8 cellular contexts compared by ENCODE assay signal in the genomic region with DNA sequence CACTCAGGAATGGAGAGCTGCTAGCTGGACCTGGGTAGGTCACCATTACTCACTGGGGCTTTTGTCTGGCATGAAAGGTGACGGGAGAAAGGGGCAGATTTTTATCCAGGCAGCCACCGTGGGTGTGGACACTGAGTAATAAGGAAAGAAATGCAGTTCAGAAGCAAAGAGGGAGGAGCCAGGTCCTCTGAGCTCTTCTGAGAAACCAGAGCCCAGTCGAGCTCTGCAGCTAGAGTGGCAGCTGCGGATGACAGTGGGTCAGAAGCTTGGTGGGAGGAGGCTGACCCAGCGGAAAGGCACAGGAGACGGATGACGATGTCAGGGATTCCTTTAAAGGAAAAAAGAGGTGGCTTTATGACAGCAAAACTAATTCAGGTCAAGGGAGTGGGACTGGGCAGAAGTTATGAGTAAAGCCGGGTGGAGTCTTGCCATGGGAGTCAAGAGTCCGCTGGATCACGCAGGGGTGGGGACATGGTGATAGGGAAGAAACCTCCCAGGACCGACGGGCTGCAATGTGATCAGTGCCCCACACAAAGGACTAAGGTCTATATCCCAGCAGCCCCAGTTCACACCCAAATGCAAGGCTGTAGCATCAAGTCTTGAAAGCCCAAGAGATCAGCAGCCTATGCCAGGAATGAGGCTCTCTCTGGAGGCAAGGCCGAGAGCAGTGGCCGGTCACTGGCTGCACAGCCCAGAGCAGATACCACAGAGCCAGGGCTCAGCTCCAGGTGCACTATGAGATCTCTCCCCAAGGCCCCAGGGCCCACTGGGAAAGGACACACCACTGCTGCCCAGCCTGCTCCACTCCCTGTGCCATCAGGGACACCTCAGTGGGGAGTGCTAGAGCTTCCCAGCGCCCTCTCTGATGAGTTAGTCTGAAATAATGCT. TPM values are rescaled to one million over a fixed set of nuclear protein-coding genes. Genes with fewer than 3 reads are reported as not detected.
DNase-seq lines count a peak whose midpoint lies in the region; ATAC-seq, FAIRE-seq and TF ChIP-seq lines count a peak whose summit lies in the region.

No MANE protein-coding gene starts in this region.

- peaks cover 51% of the 10 kb centered on the region for H3K4me1 ChIP-seq in lower lobe of right lung

- intact Hi-C loops in lower lobe of right lung (cut with DNase I), result no loop called here

- H3K4me3 Mint-ChIP-seq in activated CD8-positive, alpha-beta memory T cell treated with anti-CD3 and anti-CD28 coated beads, Interleukin-2, amount 10 ng/mL, durations not matched to agents 7 days and 5 days, result no peak overlapping the region

- no peak for TF ChIP-seq CTCF in bronchial epithelial cell (IDR thresholded peaks at IDR 0.05; ENCODE audit: insufficient read depth, low read length, severe bottlenecking)
- no peak for TF ChIP-seq CTCF in lower lobe of right lung (IDR thresholded peaks at IDR 0.05)

- H3K9me3 Mint-ChIP-seq in activated CD8-positive, alpha-beta memory T cell treated with anti-CD3 and anti-CD28 coated beads, Interleukin-2, amount 10 ng/mL, durations not matched to agents 7 days and 5 days (ENCODE audit: low read depth), result no peaks in the 10 kb centered on the region

- H3K9me3 ChIP-seq in lower lobe of right lung, result no peaks in the 10 kb centered on the region

- peak; percentile 91 for FAIRE-seq in bronchial epithelial cell (lab: Jason Lieb, UNC)

- H3K36me3 ChIP-seq in bronchial epithelial cell (ENCODE audit: control insufficient read depth, insufficient read depth, low read length) (no peaks in the 10 kb centered on the region), lower lobe of right lung (no peaks in the 10 kb centered on the region)

- peaks cover 26% of the 10 kb centered on the region for H3K4me1 Mint-ChIP-seq in activated CD8-positive, alpha-beta memory T cell treated with anti-CD3 and anti-CD28 coated beads, Interleukin-2, amount 10 ng/mL, durations not matched to agents 7 days and 5 days

- H3K4me3 ChIP-seq in bronchial epithelial cell (ENCODE audit: low read depth, low read length) (no peak overlapping the region), lower lobe of right lung (no peak overlapping the region)

- H3K27me3 Mint-ChIP-seq in activated CD8-positive, alpha-beta memory T cell treated with anti-CD3 and anti-CD28 coated beads, Interleukin-2, amount 10 ng/mL, durations not matched to agents 7 days and 5 days, result no peaks in the 10 kb centered on the region

- no peak for ATAC-seq in activated CD8-positive, alpha-beta memory T cell treated with anti-CD3 and anti-CD28 coated beads, Interleukin-2, amount 10 ng/mL, durations not matched to agents 7 days and 5 days
- ATAC-seq in lower lobe of right lung (peak; percentile 40 to 68), HG03025 (IDR thresholded peaks at IDR 0.05; ENCODE audit: low FRiP score, unreplicated experiment) (no peak)

- H3K36me3 Mint-ChIP-seq in activated CD8-positive, alpha-beta memory T cell treated with anti-CD3 and anti-CD28 coated beads, Interleukin-2, amount 10 ng/mL, durations not matched to agents 7 days and 5 days, result no peaks in the 10 kb centered on the region

- H3K27me3 ChIP-seq in bronchial epithelial cell (ENCODE audit: control insufficient read depth, insufficient read depth, low read length) (no peaks in the 10 kb centered on the region), lower lobe of right lung (ENCODE audit: low read depth) (no peaks in the 10 kb centered on the region)

- H3K27ac Mint-ChIP-seq in activated CD8-positive, alpha-beta memory T cell treated with anti-CD3 and anti-CD28 coated beads, Interleukin-2, amount 10 ng/mL, durations not matched to agents 7 days and 5 days, result peak overlapping the region; percentile 40

- no peak for DNase-seq in activated CD8-positive, alpha-beta memory T cell treated with anti-CD3 and anti-CD28 coated beads, Interleukin-2, amount 10 ng/mL, durations not matched to agents 7 days and 5 days
- DNase-seq in activated CD8-positive, alpha-beta memory T cell treated with anti-CD3 and anti-CD28 coated beads, Interleukin-2, amount 50 U/mL, for 4 hours, result no peak
- peak; percentile 99 for DNase-seq in bronchial epithelial cell (ENCODE audit: low read depth)
- DNase-seq in lower lobe of right lung, result peak; percentile 49
- peak; percentile 86 for DNase-seq in ureter (ENCODE audit: low spot score)
- no peak for DNase-seq in HuH-7.5 (ENCODE audit: low spot score)
- no peak for DNase-seq in NCI-H1436 treated with DMSO at 0.1 percent for 48 hours (lab: John Stamatoyannopoulos, UW)

- CTCF ChIA-PET in activated CD8-positive, alpha-beta memory T cell treated with anti-CD3 and anti-CD28 coated beads, Interleukin-2, amount 10 ng/mL, durations not matched to agents 7 days and 5 days (lab: Charles Lee), result interaction anchor here (1.0 to 7.3 kb wide), 4 partner anchors 10 to 24 kb away, joined by 3 to 70 read pairs (median 19); no protein-coding TSS in a partner anchor

- H3K27ac ChIP-seq in lower lobe of right lung, result peak overlapping the region; percentile 61

RNA-seq across cellular contexts. Expression of a gene that starts 6.3 kb away (rescaled TPM):
- 10 to 100 TPM; 26.0 to 31.9 TPM for total RNA-seq in activated CD8-positive, alpha-beta memory T cell treated with anti-CD3 and anti-CD28 coated beads, Interleukin-2, amount 10 ng/mL, durations not matched to agents 7 days and 5 days
- total RNA-seq in bronchial epithelial cell (4.5 and 5.0 TPM in 2 replicates), lower lobe of right lung (32.6 TPM), ureter (47.4 TPM)

Comparison
In these comparisons a context has a peak if more than half of its experiments do, and no peak if none do; other contexts are left out.
1. ATAC-seq: peak in lower lobe of right lung (2 of 2); none in activated CD8-positive, alpha-beta memory T cell treated with anti-CD3 and anti-CD28 coated beads, Interleukin-2, amount 10 ng/mL, durations not matched to agents 7 days and 5 days (single experiment) and HG03025 (single experiment).
2. DNase-seq: peak in bronchial epithelial cell (single experiment), lower lobe of right lung (single experiment) and ureter (single experiment); none in activated CD8-positive, alpha-beta memory T cell treated with anti-CD3 and anti-CD28 coated beads, Interleukin-2, amount 10 ng/mL, durations not matched to agents 7 days and 5 days (single experiment), activated CD8-positive, alpha-beta memory T cell treated with anti-CD3 and anti-CD28 coated beads, Interleukin-2, amount 50 U/mL, for 4 hours (single experiment), HuH-7.5 (single experiment) and NCI-H1436 treated with DMSO at 0.1 percent for 48 hours (single experiment).